Comparison of ENCODE assay signal across 14 cellular contexts in the genomic region with DNA sequence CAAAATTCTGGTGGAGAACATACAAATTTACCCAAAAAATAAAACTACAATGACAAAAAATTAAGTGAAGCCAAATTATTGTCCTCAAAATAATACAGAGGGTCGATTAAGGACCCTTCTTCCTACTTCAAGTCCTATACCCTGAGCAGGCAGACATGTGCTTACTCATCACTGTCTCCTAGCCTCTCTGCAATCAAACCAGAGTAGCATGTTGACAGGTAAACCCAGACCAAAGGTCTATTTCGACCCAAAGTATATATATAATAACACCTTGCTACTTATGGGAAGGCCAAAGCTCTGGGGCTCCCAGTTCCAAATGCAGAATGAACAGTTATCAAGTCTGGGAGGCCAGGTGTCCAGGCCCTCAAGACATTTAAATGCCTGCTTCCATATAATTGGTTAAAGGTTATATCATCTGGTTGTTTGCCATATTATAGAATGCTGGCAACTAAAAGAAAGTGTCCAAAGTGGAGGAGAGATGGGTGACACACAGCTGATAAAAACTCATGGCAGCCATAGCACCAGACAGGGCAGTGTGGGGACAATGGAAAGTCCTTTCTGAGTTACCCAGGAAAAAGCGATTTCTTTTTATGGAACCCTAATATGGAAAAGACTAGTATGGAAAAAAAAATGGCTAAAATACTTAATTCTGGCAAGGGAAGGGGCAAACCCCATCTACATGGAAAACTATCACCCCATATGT. TPM values are rescaled to one million over a fixed set of nuclear protein-coding genes. Genes with fewer than 3 reads are reported as not detected.
DNase-seq lines count a peak whose midpoint lies in the region; ATAC-seq, FAIRE-seq and TF ChIP-seq lines count a peak whose summit lies in the region.
"Had no signal": no experiment of that assay in that cellular context is flagged by ENCODE, and none has a peak within 500 bp of the region (broad histone marks: within the 10 kb centered on the region; RNA-seq: fewer than 3 reads in every experiment).

No MANE protein-coding gene starts in this region.

- ATAC-seq in HG02571 (IDR thresholded peaks at IDR 0.05; ENCODE audit: unreplicated experiment) = peak; percentile 13
- no peak for ATAC-seq in pancreas

- H3K4me1 ChIP-seq in astrocyte (ENCODE audit: insufficient read depth, low read length) (peaks cover 39% of the 10 kb centered on the region), skeletal muscle satellite cell (ENCODE audit: control insufficient read depth, insufficient read depth, low read length) (peaks cover 56% of the 10 kb centered on the region), pancreas (peaks cover 0 to 37% (median 26%) of the 10 kb centered on the region in 3 donors)

- H3K27ac ChIP-seq in astrocyte (ENCODE audit: low read depth, low read length) (peak overlapping the region; percentile 61), pancreas (no peak overlapping the region)
- H3K27ac ChIP-seq: WERI-Rb-1 had no signal

- H3K27me3 Mint-ChIP-seq in T-helper 2 cell treated with Interferon-gamma antibody and Interleukin-4, amounts not matched to agents 5 μg/mL and 100 μg/mL, for 36 hours (ENCODE audit: low read depth) = no peaks in the 10 kb centered on the region
- H3K27me3 Mint-ChIP-seq in astrocyte (ENCODE audit: low read depth, unreplicated experiment) = no peaks in the 10 kb centered on the region

- H3K4me1 Mint-ChIP-seq in T-helper 2 cell treated with Interferon-gamma antibody and Interleukin-4, amounts not matched to agents 5 μg/mL and 100 μg/mL, for 36 hours (ENCODE audit: low read depth) = peaks cover 61% of the 10 kb centered on the region
- H3K4me1 Mint-ChIP-seq in astrocyte (ENCODE audit: low read depth, unreplicated experiment) = peaks cover 51% of the 10 kb centered on the region

- FAIRE-seq in astrocyte (lab: Jason Lieb, UNC) (no peak), pancreas (lab: Jason Lieb, UNC) (no peak)
- FAIRE-seq: endothelial cell of umbilical vein had no signal

- no peak for TF ChIP-seq CTCF in astrocyte (IDR thresholded peaks at IDR 0.05; ENCODE audit: insufficient read depth, low read depth, low read length)
- no peak for TF ChIP-seq CTCF in pancreas (IDR thresholded peaks at IDR 0.05)

- intact Hi-C loops in pancreas (cut with DNase I) = loop anchor here in 1 of 3 donors (10.0 kb wide), 1 partner anchor 58 kb away; a partner anchor contains a TSS

- peak overlapping the region; percentile 85 for H3K27ac Mint-ChIP-seq in T-helper 2 cell treated with Interferon-gamma antibody and Interleukin-4, amounts not matched to agents 5 μg/mL and 100 μg/mL, for 36 hours
- H3K27ac Mint-ChIP-seq in astrocyte (ENCODE audit: unreplicated experiment) = peak overlapping the region; percentile 84

- H3K9me3 ChIP-seq in astrocyte (ENCODE audit: insufficient read depth, low read depth, low read length) = no peaks in the 10 kb centered on the region
- no peaks in the 10 kb centered on the region for H3K9me3 ChIP-seq in skeletal muscle satellite cell (replicated peaks; ENCODE audit: low read length)
- no peaks in the 10 kb centered on the region for H3K9me3 ChIP-seq in pancreas
- H3K9me3 ChIP-seq: Peyer's patch had no signal

- peaks cover 10% of the 10 kb centered on the region for H3K36me3 ChIP-seq in astrocyte (ENCODE audit: insufficient read depth, low read length)
- H3K36me3 ChIP-seq in skeletal muscle satellite cell (ENCODE audit: insufficient read depth, low read length) = peaks cover 18% of the 10 kb centered on the region
- peaks cover 0 to 16% (median 3%) of the 10 kb centered on the region in 3 donors for H3K36me3 ChIP-seq in pancreas

- peak overlapping the region; percentile 56 for H3K4me2 ChIP-seq in astrocyte (ENCODE audit: low read length)
- peak overlapping the region; percentile 51 for H3K4me2 ChIP-seq in skeletal muscle satellite cell (ENCODE audit: low read length)

- DNase-seq in T-helper 2 cell treated with Interferon-gamma antibody and Interleukin-4, amounts not matched to agents 5 μg/mL and 100 μg/mL, for 36 hours (ENCODE audit: low spot score) = no peak
- DNase-seq in T-helper 2 cell (no peak), astrocyte (ENCODE audit: low read depth) (no peak), pancreas (no peak), anterior cingulate cortex (lab: John Stamatoyannopoulos, UW) (no peak), NOMO-1 treated with DMSO at 0.1 percent for 48 hours (lab: John Stamatoyannopoulos, UW; ENCODE audit: unreplicated experiment) (no peak)
- DNase-seq: 8988T, DND-41, NCI-H2029, Peyer's patch, WERI-Rb-1 had no signal

- H3K27me3 ChIP-seq in astrocyte (ENCODE audit: insufficient read depth, low read length) (no peaks in the 10 kb centered on the region), skeletal muscle satellite cell (ENCODE audit: control insufficient read depth, insufficient read depth, low read length) (no peaks in the 10 kb centered on the region), pancreas (no peaks in the 10 kb centered on the region)
- H3K27me3 ChIP-seq: Peyer's patch had no signal

- H3K36me3 Mint-ChIP-seq in T-helper 2 cell treated with Interferon-gamma antibody and Interleukin-4, amounts not matched to agents 5 μg/mL and 100 μg/mL, for 36 hours (ENCODE audit: low read depth) = peaks cover 57% of the 10 kb centered on the region
- peaks cover 20% of the 10 kb centered on the region for H3K36me3 Mint-ChIP-seq in astrocyte (ENCODE audit: low read depth, unreplicated experiment)

- no peak overlapping the region for H2AFZ ChIP-seq in astrocyte (ENCODE audit: low read depth, low read length)

- H3K4me3 Mint-ChIP-seq in T-helper 2 cell treated with Interferon-gamma antibody and Interleukin-4, amounts not matched to agents 5 μg/mL and 100 μg/mL, for 36 hours = peak overlapping the region; percentile 71
- H3K4me3 Mint-ChIP-seq in astrocyte (ENCODE audit: unreplicated experiment) = peak overlapping the region; percentile 16

- peaks cover 71% of the 10 kb centered on the region for H4K20me1 ChIP-seq in astrocyte (ENCODE audit: insufficient read depth, low read length)

- peaks cover 83% of the 10 kb centered on the region for H3K79me2 ChIP-seq in astrocyte (ENCODE audit: insufficient read depth, low read length)

- WGBS in pancreas, 2 donors = 82 to 87% methylated on average over 3 of the region's 3 CpGs

- H3K9me3 Mint-ChIP-seq in T-helper 2 cell treated with Interferon-gamma antibody and Interleukin-4, amounts not matched to agents 5 μg/mL and 100 μg/mL, for 36 hours = no peaks in the 10 kb centered on the region
- H3K9me3 Mint-ChIP-seq in astrocyte (ENCODE audit: unreplicated experiment) = no peaks in the 10 kb centered on the region

- H3K4me3 ChIP-seq in astrocyte (ENCODE audit: insufficient read depth, low read depth, low read length) (no peak overlapping the region), skeletal muscle satellite cell (ENCODE audit: low read length) (peak overlapping the region; percentile 19), pancreas (no peak overlapping the region)
- H3K4me3 ChIP-seq: Peyer's patch had no signal

- H3K9ac ChIP-seq in astrocyte (ENCODE audit: low read length) (peak overlapping the region; percentile 23), skeletal muscle satellite cell (ENCODE audit: low read depth, low read length) (no peak overlapping the region)

RNA-seq across cellular contexts. Expression of a gene that starts 53.6 kb away (rescaled TPM):
- total RNA-seq in astrocyte (53.7 and 57.4 TPM in 2 replicates), pancreas (10 to 100 TPM in 5 of 6 donors, 1 to 10 TPM in 1; 8.8 to 16.1 (median 10.7) TPM)
- 10.7 and 15.5 TPM in 2 replicates for total RNA-seq in skeletal muscle satellite cell (2012; rRNA removed)
- polyA plus RNA-seq in pancreas = 1 to 10 TPM; 7.0 to 7.1 TPM
